Comparison of ENCODE assay signal across 8 cellular contexts in the genomic region with DNA sequence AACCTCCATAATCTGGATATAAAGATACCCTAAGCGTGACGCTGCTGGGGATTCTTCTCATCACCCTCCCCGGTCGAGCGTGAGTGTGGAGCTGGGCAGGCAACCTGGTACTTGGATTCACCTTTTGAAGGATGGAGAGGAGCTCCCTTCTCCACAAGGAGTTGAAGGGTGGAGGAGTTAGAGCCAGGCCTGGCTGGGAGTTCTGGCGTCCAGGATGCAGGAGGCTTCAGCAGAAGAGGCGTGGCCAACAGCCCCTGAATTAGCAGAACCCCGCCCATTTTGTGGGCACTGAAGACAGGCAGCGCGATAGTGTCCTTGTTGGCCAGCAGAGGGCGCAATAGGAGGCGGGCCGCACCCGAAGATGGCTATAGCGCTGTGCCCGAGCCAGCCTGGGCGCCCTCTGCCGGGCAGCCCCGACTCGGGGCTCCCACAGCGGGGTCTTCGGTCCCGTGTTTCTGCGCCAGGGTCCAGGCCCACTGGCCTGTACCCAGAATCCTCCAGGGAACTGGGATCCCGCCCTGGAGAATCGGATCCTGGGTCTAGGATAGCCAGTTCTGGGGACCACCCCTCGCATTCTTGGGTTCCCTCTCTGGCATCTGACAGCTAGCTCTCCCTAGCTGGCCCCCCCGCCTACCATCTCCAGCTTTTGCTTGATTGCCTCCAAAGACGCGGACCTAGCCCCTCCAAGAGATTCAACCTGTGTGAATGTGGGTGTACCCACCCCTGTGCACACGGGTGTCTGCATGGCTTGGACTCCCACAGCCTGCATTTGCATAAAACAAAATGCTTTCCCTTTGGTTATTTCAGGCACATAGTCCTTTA. TPM values are rescaled to one million over a fixed set of nuclear protein-coding genes. Genes with fewer than 3 reads are reported as not detected.
DNase-seq lines count a peak whose midpoint lies in the region; ATAC-seq and TF ChIP-seq lines count a peak whose summit lies in the region.

No MANE protein-coding gene starts in this region.

- peak overlapping the region; percentile 74 for H3K4me3 Mint-ChIP-seq in activated naive CD4-positive, alpha-beta T cell treated with anti-CD3 and anti-CD28 coated beads, Interleukin-2, amount 10 ng/mL, durations not matched to agents 7 days and 5 days
- H3K4me3 Mint-ChIP-seq in glutamatergic neuron (ENCODE audit: unreplicated experiment): peak overlapping the region; percentile 59

- DNase-seq in NCI-H128 (lab: John Stamatoyannopoulos, UW; ENCODE audit: unreplicated experiment): peak; percentile 61
- DNase-seq in activated naive CD4-positive, alpha-beta T cell treated with anti-CD3 and anti-CD28 coated beads, Interleukin-2, amount 10 ng/mL, durations not matched to agents 7 days and 5 days: peak; percentile 93
- DNase-seq in glutamatergic neuron: peak; percentile 94
- peak; percentile 71 to 98 (median 86) for DNase-seq in posterior cingulate gyrus
- DNase-seq in upper lobe of left lung: peak; percentile 93

- TF ChIP-seq POLR2A in upper lobe of left lung (IDR thresholded peaks at IDR 0.05): no peak

- H3K27me3 Mint-ChIP-seq in activated naive CD4-positive, alpha-beta T cell treated with anti-CD3 and anti-CD28 coated beads, Interleukin-2, amount 10 ng/mL, durations not matched to agents 7 days and 5 days: peaks cover 57% of the 10 kb centered on the region
- peaks cover 27% of the 10 kb centered on the region for H3K27me3 Mint-ChIP-seq in glutamatergic neuron (ENCODE audit: unreplicated experiment)

- H3K9me3 ChIP-seq in upper lobe of left lung: no peaks in the 10 kb centered on the region

- H3K27ac Mint-ChIP-seq in activated naive CD4-positive, alpha-beta T cell treated with anti-CD3 and anti-CD28 coated beads, Interleukin-2, amount 10 ng/mL, durations not matched to agents 7 days and 5 days: peak overlapping the region; percentile 82
- H3K27ac Mint-ChIP-seq in glutamatergic neuron (ENCODE audit: unreplicated experiment): no peak overlapping the region

- no peaks in the 10 kb centered on the region for H3K36me3 Mint-ChIP-seq in activated naive CD4-positive, alpha-beta T cell treated with anti-CD3 and anti-CD28 coated beads, Interleukin-2, amount 10 ng/mL, durations not matched to agents 7 days and 5 days
- H3K36me3 Mint-ChIP-seq in glutamatergic neuron (ENCODE audit: unreplicated experiment): no peaks in the 10 kb centered on the region

- peak; percentile 99 for TF ChIP-seq CTCF in GM12875 (IDR thresholded peaks at IDR 0.05; ENCODE audit: borderline replicate concordance, insufficient read depth, low read depth, low read length)
- TF ChIP-seq CTCF in glutamatergic neuron (IDR thresholded peaks at IDR 0.05; ENCODE audit: partially characterized antibody, unreplicated experiment): peak; percentile 99
- peak; percentile 93 to 97 (median 96) for TF ChIP-seq CTCF in upper lobe of left lung (IDR thresholded peaks at IDR 0.05)

- TF ChIP-seq EP300 in upper lobe of left lung (IDR thresholded peaks at IDR 0.05): no peak

- peaks cover 52% of the 10 kb centered on the region for H3K4me1 Mint-ChIP-seq in activated naive CD4-positive, alpha-beta T cell treated with anti-CD3 and anti-CD28 coated beads, Interleukin-2, amount 10 ng/mL, durations not matched to agents 7 days and 5 days
- H3K4me1 Mint-ChIP-seq in glutamatergic neuron (ENCODE audit: low read depth, unreplicated experiment): no peaks in the 10 kb centered on the region

- H3K9me3 Mint-ChIP-seq in activated naive CD4-positive, alpha-beta T cell treated with anti-CD3 and anti-CD28 coated beads, Interleukin-2, amount 10 ng/mL, durations not matched to agents 7 days and 5 days: no peaks in the 10 kb centered on the region
- H3K9me3 Mint-ChIP-seq in glutamatergic neuron (ENCODE audit: unreplicated experiment): peaks cover 2% of the 10 kb centered on the region

- no peak overlapping the region for H3K27ac ChIP-seq in upper lobe of left lung

- CTCF ChIA-PET in activated naive CD4-positive, alpha-beta T cell treated with anti-CD3 and anti-CD28 coated beads, Interleukin-2, amount 10 ng/mL, durations not matched to agents 7 days and 5 days (lab: Charles Lee): interaction anchor here (0.6 to 4.2 kb wide), 33 partner anchors 8 to 227 kb away, joined by 3 to 41 read pairs (median 5); a partner anchor contains a TSS

- H3K4me3 ChIP-seq in GM12875 (ENCODE audit: low read depth, low read length): peak overlapping the region; percentile 46
- peak overlapping the region in 2 of 4 donors; percentile 21 to 30 for H3K4me3 ChIP-seq in upper lobe of left lung

- H3K27me3 ChIP-seq in upper lobe of left lung: peaks cover 0 to 8% (median 1%) of the 10 kb centered on the region in 4 donors

- WGBS in upper lobe of left lung, 2 donors: 22 to 47% methylated on average over 10 to 23 of the region's 31 CpGs

- H3K4me1 ChIP-seq in upper lobe of left lung: peaks cover 26 to 37% (median 31%) of the 10 kb centered on the region in 4 donors

- intact Hi-C loops in posterior cingulate gyrus (cut with DNase I): loop anchor here (2.0 kb wide), 1 partner anchor 154 kb away; no protein-coding TSS in a partner anchor

- no peaks in the 10 kb centered on the region for H3K36me3 ChIP-seq in upper lobe of left lung

- peak; percentile 88 for ATAC-seq in HG02798 (IDR thresholded peaks at IDR 0.05; ENCODE audit: poor library complexity, unreplicated experiment)
- peak; percentile 93 for ATAC-seq in SK-N-SH treated with all-trans-retinoic acid at 6 μM for 48 hours
- ATAC-seq in upper lobe of left lung (ENCODE audit: low FRiP score in 2 of 2): peak; percentile 91 to 94

TF ChIP-seq in SK-N-SH treated with all-trans-retinoic acid at 6 μM for 48 hours, 23 proteins besides CTCF, POLR2A, EP300 and RAD21 (continues in another document):
- TF ChIP-seq ISL1 (CRISPR knock-in tag; IDR thresholded peaks at IDR 0.05): no peak
- no peak for TF ChIP-seq OSR1 (CRISPR knock-in tag; IDR thresholded peaks at IDR 0.05)
- TF ChIP-seq RARB (CRISPR knock-in tag; IDR thresholded peaks at IDR 0.05): no peak
- TF ChIP-seq, protein P1, sequence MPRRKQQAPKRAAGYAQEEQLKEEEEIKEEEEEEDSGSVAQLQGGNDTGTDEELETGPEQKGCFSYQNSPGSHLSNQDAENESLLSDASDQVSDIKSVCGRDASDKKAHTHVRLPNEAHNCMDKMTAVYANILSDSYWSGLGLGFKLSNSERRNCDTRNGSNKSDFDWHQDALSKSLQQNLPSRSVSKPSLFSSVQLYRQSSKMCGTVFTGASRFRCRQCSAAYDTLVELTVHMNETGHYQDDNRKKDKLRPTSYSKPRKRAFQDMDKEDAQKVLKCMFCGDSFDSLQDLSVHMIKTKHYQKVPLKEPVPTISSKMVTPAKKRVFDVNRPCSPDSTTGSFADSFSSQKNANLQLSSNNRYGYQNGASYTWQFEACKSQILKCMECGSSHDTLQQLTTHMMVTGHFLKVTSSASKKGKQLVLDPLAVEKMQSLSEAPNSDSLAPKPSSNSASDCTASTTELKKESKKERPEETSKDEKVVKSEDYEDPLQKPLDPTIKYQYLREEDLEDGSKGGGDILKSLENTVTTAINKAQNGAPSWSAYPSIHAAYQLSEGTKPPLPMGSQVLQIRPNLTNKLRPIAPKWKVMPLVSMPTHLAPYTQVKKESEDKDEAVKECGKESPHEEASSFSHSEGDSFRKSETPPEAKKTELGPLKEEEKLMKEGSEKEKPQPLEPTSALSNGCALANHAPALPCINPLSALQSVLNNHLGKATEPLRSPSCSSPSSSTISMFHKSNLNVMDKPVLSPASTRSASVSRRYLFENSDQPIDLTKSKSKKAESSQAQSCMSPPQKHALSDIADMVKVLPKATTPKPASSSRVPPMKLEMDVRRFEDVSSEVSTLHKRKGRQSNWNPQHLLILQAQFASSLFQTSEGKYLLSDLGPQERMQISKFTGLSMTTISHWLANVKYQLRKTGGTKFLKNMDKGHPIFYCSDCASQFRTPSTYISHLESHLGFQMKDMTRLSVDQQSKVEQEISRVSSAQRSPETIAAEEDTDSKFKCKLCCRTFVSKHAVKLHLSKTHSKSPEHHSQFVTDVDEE (CRISPR knock-in tag; IDR thresholded peaks at IDR 0.05): no peak
- no peak for TF ChIP-seq ZFP3 (CRISPR knock-in tag; IDR thresholded peaks at IDR 0.05)
- no peak for TF ChIP-seq CSDC2 (CRISPR knock-in tag; IDR thresholded peaks at IDR 0.05)
- TF ChIP-seq, protein P2, sequence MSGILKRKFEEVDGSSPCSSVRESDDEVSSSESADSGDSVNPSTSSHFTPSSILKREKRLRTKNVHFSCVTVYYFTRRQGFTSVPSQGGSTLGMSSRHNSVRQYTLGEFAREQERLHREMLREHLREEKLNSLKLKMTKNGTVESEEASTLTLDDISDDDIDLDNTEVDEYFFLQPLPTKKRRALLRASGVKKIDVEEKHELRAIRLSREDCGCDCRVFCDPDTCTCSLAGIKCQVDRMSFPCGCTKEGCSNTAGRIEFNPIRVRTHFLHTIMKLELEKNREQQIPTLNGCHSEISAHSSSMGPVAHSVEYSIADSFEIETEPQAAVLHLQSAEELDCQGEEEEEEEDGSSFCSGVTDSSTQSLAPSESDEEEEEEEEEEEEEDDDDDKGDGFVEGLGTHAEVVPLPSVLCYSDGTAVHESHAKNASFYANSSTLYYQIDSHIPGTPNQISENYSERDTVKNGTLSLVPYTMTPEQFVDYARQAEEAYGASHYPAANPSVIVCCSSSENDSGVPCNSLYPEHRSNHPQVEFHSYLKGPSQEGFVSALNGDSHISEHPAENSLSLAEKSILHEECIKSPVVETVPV (CRISPR knock-in tag; IDR thresholded peaks at IDR 0.05): no peak
- TF ChIP-seq, protein P3, sequence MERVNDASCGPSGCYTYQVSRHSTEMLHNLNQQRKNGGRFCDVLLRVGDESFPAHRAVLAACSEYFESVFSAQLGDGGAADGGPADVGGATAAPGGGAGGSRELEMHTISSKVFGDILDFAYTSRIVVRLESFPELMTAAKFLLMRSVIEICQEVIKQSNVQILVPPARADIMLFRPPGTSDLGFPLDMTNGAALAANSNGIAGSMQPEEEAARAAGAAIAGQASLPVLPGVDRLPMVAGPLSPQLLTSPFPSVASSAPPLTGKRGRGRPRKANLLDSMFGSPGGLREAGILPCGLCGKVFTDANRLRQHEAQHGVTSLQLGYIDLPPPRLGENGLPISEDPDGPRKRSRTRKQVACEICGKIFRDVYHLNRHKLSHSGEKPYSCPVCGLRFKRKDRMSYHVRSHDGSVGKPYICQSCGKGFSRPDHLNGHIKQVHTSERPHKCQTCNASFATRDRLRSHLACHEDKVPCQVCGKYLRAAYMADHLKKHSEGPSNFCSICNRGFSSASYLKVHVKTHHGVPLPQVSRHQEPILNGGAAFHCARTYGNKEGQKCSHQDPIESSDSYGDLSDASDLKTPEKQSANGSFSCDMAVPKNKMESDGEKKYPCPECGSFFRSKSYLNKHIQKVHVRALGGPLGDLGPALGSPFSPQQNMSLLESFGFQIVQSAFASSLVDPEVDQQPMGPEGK (CRISPR knock-in tag; IDR thresholded peaks at IDR 0.05; ENCODE audit: borderline replicate concordance): no peak

RNA-seq across cellular contexts. Expression of a gene that starts 26.0 kb away (rescaled TPM):
- 39.3 TPM for total RNA-seq in glutamatergic neuron (ENCODE audit: unreplicated experiment)
- total RNA-seq in upper lobe of left lung: 10 to 100 TPM; 19.8 to 54.5 (median 28.6) TPM
